Comparison of ENCODE assay signal across 1 cellular context in genomic region chr20:23320317-23320716, GRCh38.
TF ChIP-seq lines count a peak whose summit lies in the region.

No MANE protein-coding gene starts in this region.

TF ChIP-seq in K562, 482 proteins besides CTCF, POLR2A, EP300 and RAD21 (continued from another document):
- TF ChIP-seq TRIM25 (IDR thresholded peaks at IDR 0.05; ENCODE audit: borderline replicate concordance) (no peak), RAD51 (IDR thresholded peaks at IDR 0.05; ENCODE audit: borderline replicate concordance, low read depth) (no peak), ZKSCAN1 (IDR thresholded peaks at IDR 0.05; ENCODE audit: low read depth, low read length) (no peak), ZBTB17 (CRISPR knock-in tag; IDR thresholded peaks at IDR 0.05) (no peak), E2F6 (IDR thresholded peaks at IDR 0.05; ENCODE audit: borderline replicate concordance in 1 of 2, extremely low read depth in 1 of 2, insufficient read depth in 1 of 2, insufficient read length in 1 of 2, low read depth in 1 of 2, low read length in 1 of 2, poor library complexity in 1 of 2, severe bottlenecking in 1 of 2) (no peak), ZC3H4 (CRISPR knock-in tag; IDR thresholded peaks at IDR 0.05; ENCODE audit: borderline replicate concordance) (no peak), PTBP1 (IDR thresholded peaks at IDR 0.05; ENCODE audit: low read depth, low read length) (no peak), ZKSCAN3 (CRISPR knock-in tag; IDR thresholded peaks at IDR 0.05) (no peak), TAF1 (IDR thresholded peaks at IDR 0.05; ENCODE audit: control insufficient read depth, extremely low read depth, insufficient read depth, low read length, severe bottlenecking) (no peak), SNIP1 (IDR thresholded peaks at IDR 0.05; ENCODE audit: low read depth) (no peak), GATAD2A (IDR thresholded peaks at IDR 0.05) (no peak), MEF2D (tag; conservative IDR thresholded peaks at IDR 0.05; ENCODE audit: low read depth) (no peak)
